21 cellular contexts compared by ENCODE assay signal in genomic region chr9:138045541-138046490, GRCh38.
DNase-seq lines count a peak whose midpoint lies in the region; ATAC-seq and TF ChIP-seq lines count a peak whose summit lies in the region.
"Had no signal": no experiment of that assay in that cellular context is flagged by ENCODE, and none has a peak within 500 bp of the region (broad histone marks: within the 10 kb centered on the region; RNA-seq: fewer than 3 reads in every experiment).

No MANE protein-coding gene starts in this region.

- no peak overlapping the region for H3K27ac ChIP-seq in HEK293 (ENCODE audit: extremely low read depth, low read depth, low read length)
- H3K27ac ChIP-seq: pancreas, skin epidermis, VCaP had no signal

- no peak for ATAC-seq in sciatic nerve
- no peak for ATAC-seq in HG03342 (IDR thresholded peaks at IDR 0.05; ENCODE audit: unreplicated experiment)
- ATAC-seq in HG03135 (IDR thresholded peaks at IDR 0.05; ENCODE audit: unreplicated experiment): no peak
- ATAC-seq: activated CD8-positive, alpha-beta T cell treated with anti-CD3 and anti-CD28 coated beads for 36 hours; pancreas; T-cell had no signal

- CTCF ChIA-PET in HEK293 (lab: Yijun Ruan, JAX): no interaction called here
- CTCF ChIA-PET in activated naive CD4-positive, alpha-beta T cell treated with anti-CD3 and anti-CD28 coated beads, Interleukin-2, amount 10 ng/mL, durations not matched to agents 7 days and 5 days (lab: Charles Lee): no interaction called here

- no peaks in the 10 kb centered on the region for H3K9me3 ChIP-seq in HEK293 (ENCODE audit: control insufficient read depth, insufficient read depth, low read depth, low read length)
- H3K9me3 ChIP-seq: pancreas had no signal

- no peaks in the 10 kb centered on the region for H3K36me3 Mint-ChIP-seq in activated naive CD4-positive, alpha-beta T cell treated with anti-CD3 and anti-CD28 coated beads, Interleukin-2, amount 10 ng/mL, durations not matched to agents 7 days and 5 days
- H3K36me3 Mint-ChIP-seq: immature natural killer cell, T-cell had no signal

- no peak overlapping the region for H3K4me3 ChIP-seq in HEK293 (ENCODE audit: low read depth, low read length)
- H3K4me3 ChIP-seq: pancreas, skin epidermis had no signal

- no peak for TF ChIP-seq CTCF in HEK293 (tag by site-specific recombination; IDR thresholded peaks at IDR 0.05)

- no peak overlapping the region for H3K27ac Mint-ChIP-seq in activated naive CD4-positive, alpha-beta T cell treated with anti-CD3 and anti-CD28 coated beads, Interleukin-2, amount 10 ng/mL, durations not matched to agents 7 days and 5 days
- H3K27ac Mint-ChIP-seq: activated CD8-positive, alpha-beta T cell treated with anti-CD3 and anti-CD28 coated beads for 36 hours; activated T-helper 1 cell treated with anti-CD3 and anti-CD28 coated beads, Interleukin-12 subunit alpha, Interleukin-12 subunit beta, Interleukin-2, Interleukin-4 antibody, amounts not matched to agents 30 ng/mL and 10 ng/mL and 1 ng/mL, durations not matched to agents 14 hours and 24 hours and 36 hours; B cell; immature natural killer cell; T-cell had no signal

- intact Hi-C loops in sciatic nerve (cut with DNase I): no loop called here

- DNase-seq in D341Med (ENCODE audit: low spot score) (peak; percentile 25), ecto neural progenitor cell (ENCODE audit: low spot score) (peak; percentile 39), sciatic nerve (ENCODE audit: low spot score) (peak; percentile 45)
- no peak for DNase-seq in activated naive CD4-positive, alpha-beta T cell treated with anti-CD3 and anti-CD28 coated beads, Interleukin-2, amount 10 ng/mL, durations not matched to agents 7 days and 5 days
- DNase-seq: activated CD8-positive, alpha-beta T cell treated with anti-CD3 and anti-CD28 coated beads for 36 hours; DMS153; effector memory CD4-positive, alpha-beta T cell; immature natural killer cell; NCI-H1694 treated with DMSO at 0.1 percent for 48 hours; NCI-H446 treated with DMSO at 0.1 percent for 48 hours; pancreas; Right ventricle myocardium superior; stimulated activated CD4-positive, alpha-beta T cell treated with anti-CD3 and anti-CD28 coated beads, Interleukin-4, amount 100 ng/mL, for 1 hour; T-cell had no signal

- H3K4me3 Mint-ChIP-seq in activated naive CD4-positive, alpha-beta T cell treated with anti-CD3 and anti-CD28 coated beads, Interleukin-2, amount 10 ng/mL, durations not matched to agents 7 days and 5 days: no peak overlapping the region
- H3K4me3 Mint-ChIP-seq: activated CD8-positive, alpha-beta T cell treated with anti-CD3 and anti-CD28 coated beads for 36 hours; activated T-helper 1 cell treated with anti-CD3 and anti-CD28 coated beads, Interleukin-12 subunit alpha, Interleukin-12 subunit beta, Interleukin-2, Interleukin-4 antibody, amounts not matched to agents 30 ng/mL and 10 ng/mL and 1 ng/mL, durations not matched to agents 14 hours and 24 hours and 36 hours; B cell; immature natural killer cell; T-cell had no signal

- no peaks in the 10 kb centered on the region for H3K4me1 ChIP-seq in HEK293 (ENCODE audit: control insufficient read depth, insufficient read depth, low read length)
- H3K4me1 ChIP-seq: pancreas had no signal

- peaks cover 6% of the 10 kb centered on the region for H3K27me3 Mint-ChIP-seq in activated naive CD4-positive, alpha-beta T cell treated with anti-CD3 and anti-CD28 coated beads, Interleukin-2, amount 10 ng/mL, durations not matched to agents 7 days and 5 days

- H3K9me3 Mint-ChIP-seq in activated naive CD4-positive, alpha-beta T cell treated with anti-CD3 and anti-CD28 coated beads, Interleukin-2, amount 10 ng/mL, durations not matched to agents 7 days and 5 days: no peaks in the 10 kb centered on the region
- H3K9me3 Mint-ChIP-seq: activated CD8-positive, alpha-beta T cell treated with anti-CD3 and anti-CD28 coated beads for 36 hours; activated T-helper 1 cell treated with anti-CD3 and anti-CD28 coated beads, Interleukin-12 subunit alpha, Interleukin-12 subunit beta, Interleukin-2, Interleukin-4 antibody, amounts not matched to agents 30 ng/mL and 10 ng/mL and 1 ng/mL, durations not matched to agents 14 hours and 24 hours and 36 hours; T-cell had no signal

- H3K36me3 ChIP-seq in HEK293 (ENCODE audit: control insufficient read depth in 2 of 2, insufficient read depth in 1 of 2, low read length in 2 of 2): no peaks in the 10 kb centered on the region
- H3K36me3 ChIP-seq: pancreas had no signal

- H3K4me1 Mint-ChIP-seq in activated naive CD4-positive, alpha-beta T cell treated with anti-CD3 and anti-CD28 coated beads, Interleukin-2, amount 10 ng/mL, durations not matched to agents 7 days and 5 days: no peaks in the 10 kb centered on the region
- H3K4me1 Mint-ChIP-seq: B cell, immature natural killer cell, T-cell had no signal

- POLR2A ChIA-PET in HEK293 (lab: Yijun Ruan, JAX): no interaction called here

TF ChIP-seq in HEK293, 187 proteins besides CTCF, POLR2A, EP300 and RAD21:
- TF ChIP-seq EGR2 (tag by site-specific recombination; IDR thresholded peaks at IDR 0.05; ENCODE audit: low read depth) (peak; percentile 72; the same call in 1 of the 2 replicates), OSR2 (tag by site-specific recombination; IDR thresholded peaks at IDR 0.05) (no peak), ZNF221 (tag by site-specific recombination; IDR thresholded peaks at IDR 0.05; ENCODE audit: borderline replicate concordance) (no peak), ZFHX2 (tag by site-specific recombination; conservative IDR thresholded peaks at IDR 0.05) (peak; percentile 50)
